Comparison of ENCODE assay signal across 9 cellular contexts in genomic region chr14:60266021-60266937, GRCh38. TPM values are rescaled to one million over a fixed set of nuclear protein-coding genes. Genes with fewer than 3 reads are reported as not detected.
DNase-seq lines count a peak whose midpoint lies in the region; ATAC-seq and TF ChIP-seq lines count a peak whose summit lies in the region.
"Had no signal": no experiment of that assay in that cellular context is flagged by ENCODE, and none has a peak within 500 bp of the region (broad histone marks: within the 10 kb centered on the region; RNA-seq: fewer than 3 reads in every experiment).

No MANE protein-coding gene starts in this region.

- peaks cover 5% of the 10 kb centered on the region for H3K4me1 Mint-ChIP-seq in HFFc6 (ENCODE audit: low read depth)
- peaks cover 12% of the 10 kb centered on the region for H3K4me1 Mint-ChIP-seq in T-helper 2 cell treated with Interferon-gamma antibody and Interleukin-4, amounts not matched to agents 5 μg/mL and 100 μg/mL, for 36 hours (ENCODE audit: low read depth)

- H3K4me3 Mint-ChIP-seq in HFFc6: no peak overlapping the region
- no peak overlapping the region for H3K4me3 Mint-ChIP-seq in T-helper 2 cell treated with Interferon-gamma antibody and Interleukin-4, amounts not matched to agents 5 μg/mL and 100 μg/mL, for 36 hours

- H3K27ac Mint-ChIP-seq in HFFc6: no peak overlapping the region
- H3K27ac Mint-ChIP-seq in T-helper 2 cell treated with Interferon-gamma antibody and Interleukin-4, amounts not matched to agents 5 μg/mL and 100 μg/mL, for 36 hours: no peak overlapping the region

- H3K36me3 ChIP-seq in liver (ENCODE audit: control insufficient read depth in 4 of 4, insufficient read depth in 3 of 4, low read depth in 1 of 4, low read length in 3 of 4): no peaks in the 10 kb centered on the region
- H3K36me3 ChIP-seq in MG63: peaks cover 5% of the 10 kb centered on the region; the same call in 1 of the 2 replicates

- H3K27me3 ChIP-seq in liver (ENCODE audit: control insufficient read depth in 4 of 4, insufficient read depth in 4 of 4, low read length in 3 of 4) (no peaks in the 10 kb centered on the region), MG63 (no peaks in the 10 kb centered on the region)
- H3K27me3 ChIP-seq: tibial nerve had no signal

- peaks cover 13% of the 10 kb centered on the region; the same call in 1 of the 2 replicates for H3K36me3 Mint-ChIP-seq in HFFc6 (ENCODE audit: low read depth)
- H3K36me3 Mint-ChIP-seq in T-helper 2 cell treated with Interferon-gamma antibody and Interleukin-4, amounts not matched to agents 5 μg/mL and 100 μg/mL, for 36 hours (ENCODE audit: low read depth): peaks cover 33% of the 10 kb centered on the region

- no peaks in the 10 kb centered on the region; the same call in 1 of the 2 replicates for H3K27me3 Mint-ChIP-seq in HFFc6 (ENCODE audit: insufficient read depth)
- no peaks in the 10 kb centered on the region for H3K27me3 Mint-ChIP-seq in T-helper 2 cell treated with Interferon-gamma antibody and Interleukin-4, amounts not matched to agents 5 μg/mL and 100 μg/mL, for 36 hours (ENCODE audit: low read depth)

- H3K9me3 ChIP-seq in liver (ENCODE audit: control insufficient read depth in 4 of 4, low read length in 3 of 4): no peaks in the 10 kb centered on the region
- peaks cover 7% of the 10 kb centered on the region for H3K9me3 ChIP-seq in MG63

- WGBS in liver: 81% methylated on average over 1 of the region's 1 CpG

- ATAC-seq in HG02938 (IDR thresholded peaks at IDR 0.05; ENCODE audit: unreplicated experiment) (no peak), GM18520 (IDR thresholded peaks at IDR 0.05; ENCODE audit: unreplicated experiment) (no peak)

- H3K4me3 ChIP-seq in liver (ENCODE audit: low read depth in 1 of 3, low read length in 3 of 3) (no peak overlapping the region), MG63 (no peak overlapping the region)
- H3K4me3 ChIP-seq: tibial nerve had no signal

- peaks cover under 1 to 3% (median under 1%) of the 10 kb centered on the region in 4 donors for H3K4me1 ChIP-seq in liver (ENCODE audit: control insufficient read depth in 4 of 4, insufficient read depth in 4 of 4, low read length in 3 of 4)

- peak; percentile 85 to 86 for TF ChIP-seq RAD21 in liver (IDR thresholded peaks at IDR 0.05)

- TF ChIP-seq CTCF in HFFc6 (IDR thresholded peaks at IDR 0.05) (peak; percentile 80), liver (IDR thresholded peaks at IDR 0.05; ENCODE audit: low read depth, low read length, missing input control) (peak; percentile 69)

- DNase-seq in COLO668 (lab: John Stamatoyannopoulos, UW; ENCODE audit: unreplicated experiment) (peak; percentile 26), HFFc6 (peak; percentile 11), MG63 (no peak)
- DNase-seq in activated CD4-positive, alpha-beta T cell treated with anti-CD3 and anti-CD28 coated beads for 4 hours: peak; percentile 6 to 20
- DNase-seq in T-helper 2 cell treated with Interferon-gamma antibody and Interleukin-4, amounts not matched to agents 5 μg/mL and 100 μg/mL, for 36 hours (ENCODE audit: low spot score): no peak

- H3K9me3 Mint-ChIP-seq in HFFc6: 0 out of 2 replicates have a peak, but pooled peaks cover 4% of the 10 kb centered on the region
- H3K9me3 Mint-ChIP-seq in T-helper 2 cell treated with Interferon-gamma antibody and Interleukin-4, amounts not matched to agents 5 μg/mL and 100 μg/mL, for 36 hours: peaks cover 10% of the 10 kb centered on the region

- no peak overlapping the region for H3K27ac ChIP-seq in liver (ENCODE audit: low read depth in 1 of 2, low read length in 2 of 2)
- H3K27ac ChIP-seq: tibial nerve had no signal

- H3K9ac ChIP-seq in liver (ENCODE audit: low read depth in 1 of 2, low read length in 2 of 2): no peak overlapping the region

TF ChIP-seq in liver, 16 proteins besides CTCF, POLR2A, EP300 and RAD21:
- no peak for TF ChIP-seq RXRA (IDR thresholded peaks at IDR 0.05)
- TF ChIP-seq EGR1 (IDR thresholded peaks at IDR 0.05; ENCODE audit: low read depth in 2 of 2): no peak
- TF ChIP-seq HNF4G (IDR thresholded peaks at IDR 0.05): no peak
- no peak for TF ChIP-seq MAX (IDR thresholded peaks at IDR 0.05)
- TF ChIP-seq HNF4A (conservative IDR thresholded peaks at IDR 0.05): no peak
- TF ChIP-seq ZBTB33 (IDR thresholded peaks at IDR 0.05): no peak
- no peak for TF ChIP-seq JUND (IDR thresholded peaks at IDR 0.05)
- TF ChIP-seq REST (IDR thresholded peaks at IDR 0.05): no peak

RNA-seq across cellular contexts. Expression of gene PPM1A, which starts 17.3 kb away (rescaled TPM):
- total RNA-seq in HFFc6 (2021; fragmentation: NEBNext Ultra II Directional; extraction: Animal tissue kit (Norgen Biotek cat#: 25700)): 10 to 100 TPM; 35.2 to 38.0 (median 36.5) TPM
- 10 to 100 TPM; 33.2 to 43.2 TPM for total RNA-seq in liver
- 10 to 100 TPM; 23.0 to 25.8 TPM for polyA plus RNA-seq in liver
- 16.0 and 32.5 TPM in 2 replicates for total RNA-seq in MG63 (2014; rRNA removed; shearing (Covaris generic); ENCODE audit: low replicate concordance)

Comparison
In these comparisons a context has a peak if more than half of its experiments do, and no peak if none do; other contexts are left out.
1. DNase-seq: peak in COLO668 (single experiment), HFFc6 (single experiment) and activated CD4-positive, alpha-beta T cell treated with anti-CD3 and anti-CD28 coated beads for 4 hours (2 of 2); none in T-helper 2 cell treated with Interferon-gamma antibody and Interleukin-4, amounts not matched to agents 5 μg/mL and 100 μg/mL, for 36 hours (single experiment) and MG63 (single experiment).